In genomic region chr19:45419895-45420294, GRCh38 we compare ENCODE assay signal across 23 cellular contexts. TPM values are rescaled to one million over a fixed set of nuclear protein-coding genes. Genes with fewer than 3 reads are reported as not detected.
DNase-seq lines count a peak whose midpoint lies in the region; ATAC-seq and TF ChIP-seq lines count a peak whose summit lies in the region.
"Had no signal": no experiment of that assay in that cellular context is flagged by ENCODE, and none has a peak within 500 bp of the region (broad histone marks: within the 10 kb centered on the region; RNA-seq: fewer than 3 reads in every experiment).

No MANE protein-coding gene starts in this region.

- CTCF ChIA-PET in activated CD4-positive, alpha-beta T cell treated with anti-CD3 and anti-CD28 coated beads, Interleukin-2, amount 10 ng/mL, durations not matched to agents 7 days and 5 days (lab: Charles Lee) = interaction anchor here (0.5 to 1.1 kb wide), 4 partner anchors 18 to 261 kb away, joined by 3 to 5 read pairs (median 4); no protein-coding TSS in a partner anchor

- peak overlapping the region; percentile 40 for H3K9ac ChIP-seq in Loucy (ENCODE audit: low read depth, low read length, poor library complexity, severe bottlenecking)
- H3K9ac ChIP-seq in skeletal muscle satellite cell (ENCODE audit: low read depth, low read length) = no peak overlapping the region
- H3K9ac ChIP-seq in neural progenitor cell = no peak overlapping the region

- no peak overlapping the region for H3K4me3 Mint-ChIP-seq in activated CD4-positive, alpha-beta T cell treated with anti-CD3 and anti-CD28 coated beads, Interleukin-2, amount 10 ng/mL, durations not matched to agents 7 days and 5 days
- H3K4me3 Mint-ChIP-seq in activated T-helper 17 cell treated with anti-CD3 and anti-CD28 coated beads, Interleukin-2, amount 50 U/mL, for 72 hours = no peak overlapping the region
- no peak overlapping the region for H3K4me3 Mint-ChIP-seq in neural progenitor cell

- H3K4me1 Mint-ChIP-seq in activated CD4-positive, alpha-beta T cell treated with anti-CD3 and anti-CD28 coated beads, Interleukin-2, amount 10 ng/mL, durations not matched to agents 7 days and 5 days = peaks cover 57% of the 10 kb centered on the region
- peaks cover 13% of the 10 kb centered on the region for H3K4me1 Mint-ChIP-seq in activated T-helper 17 cell treated with anti-CD3 and anti-CD28 coated beads, Interleukin-2, amount 50 U/mL, for 72 hours
- H3K4me1 Mint-ChIP-seq in neural progenitor cell = peaks cover 25% of the 10 kb centered on the region

- POLR2A ChIA-PET in activated CD4-positive, alpha-beta T cell treated with anti-CD3 and anti-CD28 coated beads, Interleukin-2, amount 10 ng/mL, durations not matched to agents 7 days and 5 days (lab: Charles Lee) = no interaction called here

- no peaks in the 10 kb centered on the region for H3K9me3 Mint-ChIP-seq in activated CD4-positive, alpha-beta T cell treated with anti-CD3 and anti-CD28 coated beads, Interleukin-2, amount 10 ng/mL, durations not matched to agents 7 days and 5 days
- no peaks in the 10 kb centered on the region for H3K9me3 Mint-ChIP-seq in activated T-helper 17 cell treated with anti-CD3 and anti-CD28 coated beads, Interleukin-2, amount 50 U/mL, for 72 hours
- H3K9me3 Mint-ChIP-seq in neural progenitor cell = no peaks in the 10 kb centered on the region
- H3K9me3 Mint-ChIP-seq: naive thymus-derived CD4-positive, alpha-beta T cell had no signal

- no peak overlapping the region for H2AFZ ChIP-seq in Loucy (ENCODE audit: low read length)
- no peak overlapping the region for H2AFZ ChIP-seq in neural progenitor cell (replicated peaks)

- H3K27ac ChIP-seq in neural progenitor cell = no peak overlapping the region
- H3K27ac ChIP-seq: brain microvascular endothelial cell, upper lobe of right lung had no signal

- H3F3A ChIP-seq in Loucy (ENCODE audit: low read depth) (0 out of 2 replicates have a peak, but pooled peaks cover 3% of the 10 kb centered on the region), neural progenitor cell (ENCODE audit: low read depth) (peaks cover 18% of the 10 kb centered on the region)

- TF ChIP-seq CTCF in Loucy (conservative IDR thresholded peaks at IDR 0.05; ENCODE audit: low read length) (no peak), neural progenitor cell (IDR thresholded peaks at IDR 0.05) (no peak)

- H3K36me3 Mint-ChIP-seq in activated CD4-positive, alpha-beta T cell treated with anti-CD3 and anti-CD28 coated beads, Interleukin-2, amount 10 ng/mL, durations not matched to agents 7 days and 5 days (ENCODE audit: low read depth) = peaks cover 30% of the 10 kb centered on the region
- H3K36me3 Mint-ChIP-seq in activated T-helper 17 cell treated with anti-CD3 and anti-CD28 coated beads, Interleukin-2, amount 50 U/mL, for 72 hours (ENCODE audit: low read depth) = peaks cover 47% of the 10 kb centered on the region
- H3K36me3 Mint-ChIP-seq in neural progenitor cell = peaks cover 17% of the 10 kb centered on the region

- H3K27me3 ChIP-seq in Loucy (ENCODE audit: insufficient read depth, low read length, poor library complexity, severe bottlenecking) (no peaks in the 10 kb centered on the region), skeletal muscle satellite cell (ENCODE audit: control insufficient read depth, insufficient read depth, low read length) (no peaks in the 10 kb centered on the region), neural progenitor cell (no peaks in the 10 kb centered on the region)
- H3K27me3 ChIP-seq: brain microvascular endothelial cell, stomach, upper lobe of right lung had no signal

- H3K4me2 ChIP-seq in Loucy (ENCODE audit: low read depth, low read length, poor library complexity, severe bottlenecking) (peak overlapping the region; percentile 14), skeletal muscle satellite cell (ENCODE audit: low read length) (peak overlapping the region; percentile 48), neural progenitor cell (no peak overlapping the region)

- no peaks in the 10 kb centered on the region for H3K9me3 ChIP-seq in Loucy (ENCODE audit: insufficient read depth, low read depth, low read length)
- no peaks in the 10 kb centered on the region for H3K9me3 ChIP-seq in skeletal muscle satellite cell (replicated peaks; ENCODE audit: low read length)
- H3K9me3 ChIP-seq in neural progenitor cell (ENCODE audit: low read depth) = no peaks in the 10 kb centered on the region
- H3K9me3 ChIP-seq: stomach, upper lobe of right lung had no signal

- ATAC-seq in activated T-helper 17 cell treated with anti-CD3 and anti-CD28 coated beads, Interleukin-2, amount 50 U/mL, for 72 hours (replicated peaks) = no peak
- ATAC-seq: activated CD4-positive, CD25-positive, alpha-beta regulatory T cell treated with anti-CD3 and anti-CD28 coated beads, Interleukin-2, amount 50 U/mL, for 24 hours had no signal

- H3K27ac Mint-ChIP-seq in activated CD4-positive, alpha-beta T cell treated with anti-CD3 and anti-CD28 coated beads, Interleukin-2, amount 10 ng/mL, durations not matched to agents 7 days and 5 days = peak overlapping the region; percentile 76
- H3K27ac Mint-ChIP-seq in activated T-helper 17 cell treated with anti-CD3 and anti-CD28 coated beads, Interleukin-2, amount 50 U/mL, for 72 hours = peak overlapping the region; percentile 12
- no peak overlapping the region for H3K27ac Mint-ChIP-seq in neural progenitor cell

- H3K4me1 ChIP-seq in Loucy (ENCODE audit: insufficient read depth, low read length, poor library complexity, severe bottlenecking) (peaks cover 27% of the 10 kb centered on the region), skeletal muscle satellite cell (ENCODE audit: control insufficient read depth, insufficient read depth, low read length) (peaks cover 37% of the 10 kb centered on the region), neural progenitor cell (peaks cover 5% of the 10 kb centered on the region)

- no peak for DNase-seq in activated CD4-positive, alpha-beta T cell treated with anti-CD3 and anti-CD28 coated beads, Interleukin-2, amount 10 ng/mL, durations not matched to agents 7 days and 5 days
- DNase-seq in activated CD4-positive, alpha-beta T cell treated with anti-CD3 and anti-CD28 coated beads for 48 hours = no peak
- DNase-seq in neural progenitor cell (ENCODE audit: low spot score) (no peak), EL (no peak), NCI-H2227 treated with DMSO at 0.1 percent for 48 hours (lab: John Stamatoyannopoulos, UW) (no peak)
- DNase-seq: 8988T; activated effector memory CD4-positive, alpha-beta T cell treated with Interleukin-2 at 50 U/mL for 16 hours; brain microvascular endothelial cell; cortex of kidney; DMS79 treated with DMSO at 0.1 percent for 48 hours; naive thymus-derived CD4-positive, alpha-beta T cell; NCI-H1048; NCI-H2029; NCI-H446 treated with DMSO at 0.1 percent for 48 hours; small intestine; stimulated activated CD4-positive, alpha-beta T cell treated with anti-CD3 and anti-CD28 coated beads, Interleukin-4, amount 100 ng/mL, for 1 hour; stomach had no signal

- no peaks in the 10 kb centered on the region for H3K9me2 ChIP-seq in Loucy (replicated peaks; ENCODE audit: low read depth, low read length)

- no peaks in the 10 kb centered on the region for H3K27me3 Mint-ChIP-seq in activated CD4-positive, alpha-beta T cell treated with anti-CD3 and anti-CD28 coated beads, Interleukin-2, amount 10 ng/mL, durations not matched to agents 7 days and 5 days
- no peaks in the 10 kb centered on the region for H3K27me3 Mint-ChIP-seq in activated T-helper 17 cell treated with anti-CD3 and anti-CD28 coated beads, Interleukin-2, amount 50 U/mL, for 72 hours
- H3K27me3 Mint-ChIP-seq in neural progenitor cell (ENCODE audit: insufficient read depth, low read depth) = peaks cover 8% of the 10 kb centered on the region
- H3K27me3 Mint-ChIP-seq: naive thymus-derived CD4-positive, alpha-beta T cell had no signal

- peaks cover 7% of the 10 kb centered on the region; the same call in 1 of the 2 replicates for H3K36me3 ChIP-seq in Loucy (ENCODE audit: insufficient read depth, low read length)
- peaks cover 44% of the 10 kb centered on the region for H3K36me3 ChIP-seq in skeletal muscle satellite cell (ENCODE audit: insufficient read depth, low read length)
- H3K36me3 ChIP-seq in neural progenitor cell = no peaks in the 10 kb centered on the region

- H3K79me2 ChIP-seq in Loucy (ENCODE audit: insufficient read depth, low read length) = peaks cover 16% of the 10 kb centered on the region
- peaks cover 15% of the 10 kb centered on the region for H3K79me2 ChIP-seq in neural progenitor cell (ENCODE audit: low read depth)

- H4K20me1 ChIP-seq in Loucy (ENCODE audit: insufficient read depth, low read length, poor library complexity, severe bottlenecking) (peaks cover 5% of the 10 kb centered on the region), neural progenitor cell (ENCODE audit: low read depth) (peaks cover 13% of the 10 kb centered on the region)

- H3K4me3 ChIP-seq in Loucy (ENCODE audit: low read length, poor library complexity, severe bottlenecking) (no peak overlapping the region), skeletal muscle satellite cell (ENCODE audit: low read length) (no peak overlapping the region), neural progenitor cell (no peak overlapping the region)
- H3K4me3 ChIP-seq: lung, stomach, upper lobe of right lung had no signal

RNA-seq across cellular contexts. Expression of gene ERCC1, which starts 3.8 kb away (rescaled TPM):
- 10 to 100 TPM; 59.9 to 66.1 TPM for total RNA-seq in activated CD4-positive, alpha-beta T cell treated with anti-CD3 and anti-CD28 coated beads, Interleukin-2, amount 10 ng/mL, durations not matched to agents 7 days and 5 days
- 10 to 100 TPM; 27.6 to 33.2 TPM for total RNA-seq in activated T-helper 17 cell treated with anti-CD3 and anti-CD28 coated beads, Interleukin-2, amount 50 U/mL, for 72 hours
- total RNA-seq in skeletal muscle satellite cell (2012; rRNA removed) = 167 and 201 TPM in 2 replicates
- 46.0 and 74.5 TPM in 2 replicates for total RNA-seq in neural progenitor cell (ENCODE audit: low replicate concordance)

RNA-seq across cellular contexts. Expression of gene POLR1G, which starts 13.5 kb away (rescaled TPM):
- total RNA-seq in activated CD4-positive, alpha-beta T cell treated with anti-CD3 and anti-CD28 coated beads, Interleukin-2, amount 10 ng/mL, durations not matched to agents 7 days and 5 days = 1 to 10 TPM; 7.0 to 7.4 TPM
- total RNA-seq in activated T-helper 17 cell treated with anti-CD3 and anti-CD28 coated beads, Interleukin-2, amount 50 U/mL, for 72 hours = 10 to 100 TPM; 11.2 to 23.6 TPM
- 11.9 and 16.6 TPM in 2 replicates for total RNA-seq in skeletal muscle satellite cell (2012; rRNA removed)
- 5.5 and 6.8 TPM in 2 replicates for total RNA-seq in neural progenitor cell (ENCODE audit: low replicate concordance)

RNA-seq across cellular contexts. Expression of gene PPP1R13L, which starts 15.0 kb away (rescaled TPM):
- 10 to 100 TPM; 15.5 to 17.7 TPM for total RNA-seq in activated CD4-positive, alpha-beta T cell treated with anti-CD3 and anti-CD28 coated beads, Interleukin-2, amount 10 ng/mL, durations not matched to agents 7 days and 5 days
- 10 to 100 TPM; 21.0 to 66.8 TPM for total RNA-seq in activated T-helper 17 cell treated with anti-CD3 and anti-CD28 coated beads, Interleukin-2, amount 50 U/mL, for 72 hours
- total RNA-seq in skeletal muscle satellite cell (2012; rRNA removed) = 0.25 and 0.66 TPM in 2 replicates
- total RNA-seq in neural progenitor cell (ENCODE audit: low replicate concordance) = 2.9 and 8.6 TPM in 2 replicates

RNA-seq across cellular contexts. Expression of gene FOSB, which starts 47.9 kb away (rescaled TPM):
- total RNA-seq in activated CD4-positive, alpha-beta T cell treated with anti-CD3 and anti-CD28 coated beads, Interleukin-2, amount 10 ng/mL, durations not matched to agents 7 days and 5 days = 10 to 100 TPM; 36.0 to 43.9 TPM
- total RNA-seq in activated T-helper 17 cell treated with anti-CD3 and anti-CD28 coated beads, Interleukin-2, amount 50 U/mL, for 72 hours = 10 to 100 TPM; 20.7 to 39.2 TPM
- 0.66 and 1.0 TPM in 2 replicates for total RNA-seq in skeletal muscle satellite cell (2012; rRNA removed)
- 2.3 and 5.4 TPM in 2 replicates for total RNA-seq in neural progenitor cell (ENCODE audit: low replicate concordance)

RNA-seq across cellular contexts. Expression of gene ERCC2, which starts 49.5 kb away (rescaled TPM):
- total RNA-seq in activated CD4-positive, alpha-beta T cell treated with anti-CD3 and anti-CD28 coated beads, Interleukin-2, amount 10 ng/mL, durations not matched to agents 7 days and 5 days = 10 to 100 TPM; 17.3 to 21.4 TPM
- 10 to 100 TPM; 15.9 to 31.6 TPM for total RNA-seq in activated T-helper 17 cell treated with anti-CD3 and anti-CD28 coated beads, Interleukin-2, amount 50 U/mL, for 72 hours
- 40.1 and 54.0 TPM in 2 replicates for total RNA-seq in skeletal muscle satellite cell (2012; rRNA removed)
- 31.0 and 71.6 TPM in 2 replicates for total RNA-seq in neural progenitor cell (ENCODE audit: low replicate concordance)
